ENCODE assay signal across 10 cellular contexts in the genomic region with DNA sequence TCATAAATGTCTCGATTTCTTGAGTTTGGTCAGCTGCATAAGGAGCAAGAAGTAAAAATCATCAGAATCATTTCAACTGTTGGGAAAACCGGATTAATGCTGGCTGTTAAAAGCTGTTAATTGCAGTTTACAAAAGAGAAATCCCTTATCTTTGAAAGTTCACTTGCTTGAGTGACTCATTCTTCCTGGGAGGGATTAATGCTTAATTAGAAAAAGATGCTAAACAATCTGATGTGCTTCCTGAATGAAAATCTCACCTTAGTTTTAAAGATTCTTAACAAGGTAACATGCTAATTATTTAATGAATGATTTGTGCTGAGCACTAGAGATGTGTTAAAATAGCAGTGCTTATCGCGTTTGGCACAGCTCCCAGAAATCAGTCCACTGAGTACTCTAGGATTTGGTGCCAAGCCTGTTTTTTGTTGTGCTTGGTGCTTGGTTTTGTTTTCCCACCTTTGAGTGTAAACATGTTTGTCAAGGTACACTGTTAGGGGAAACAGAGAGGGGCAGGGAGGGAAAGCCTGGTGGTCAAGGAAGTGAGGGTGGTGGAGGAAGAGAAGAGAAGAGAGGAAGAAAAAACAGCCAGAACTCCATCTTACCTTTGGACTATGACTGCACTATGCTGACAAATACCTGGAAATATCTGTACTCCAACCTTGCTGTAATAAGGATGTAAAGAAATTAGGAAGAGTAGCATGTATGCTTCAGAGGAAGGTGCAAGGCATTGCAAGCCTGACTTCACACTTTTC.
DNase-seq lines count a peak whose midpoint lies in the region; TF ChIP-seq lines count a peak whose summit lies in the region.
"Had no signal": no experiment of that assay in that cellular context is flagged by ENCODE, and none has a peak within 500 bp of the region (broad histone marks: within the 10 kb centered on the region; RNA-seq: fewer than 3 reads in every experiment).

No MANE protein-coding gene starts in this region.

- WGBS in hepatocyte (ENCODE audit: low lambda C conversion rate, missing lambda C conversion rate) = 16% methylated on average over 4 of the region's 4 CpGs
- 12 to 16% methylated on average over 4 of the region's 4 CpGs for WGBS in thyroid gland, 2 donors

- H3K36me3 ChIP-seq in hepatocyte (replicated peaks; ENCODE audit: insufficient read depth, low read depth) (no peaks in the 10 kb centered on the region), thyroid gland (no peaks in the 10 kb centered on the region), breast epithelium (no peaks in the 10 kb centered on the region)
- H3K36me3 ChIP-seq: ovary had no signal

- H3K27me3 ChIP-seq in hepatocyte = no peaks in the 10 kb centered on the region
- H3K27me3 ChIP-seq in thyroid gland = no peaks in the 10 kb centered on the region
- H3K27me3 ChIP-seq in breast epithelium = no peaks in the 10 kb centered on the region
- H3K27me3 ChIP-seq: ovary had no signal

- H3K27ac ChIP-seq in hepatocyte (peak overlapping the region; percentile 70), thyroid gland (peak overlapping the region; percentile 67 to 91 (median 69)), breast epithelium (no peak overlapping the region)
- H3K27ac ChIP-seq: ovary had no signal

- H3K4me3 ChIP-seq in hepatocyte (no peak overlapping the region), thyroid gland (replicated peaks in 1 of 3) (no peak overlapping the region), breast epithelium (no peak overlapping the region)
- H3K4me3 ChIP-seq: ovary had no signal

- no peaks in the 10 kb centered on the region for H3K79me2 ChIP-seq in hepatocyte

- DNase-seq in NCI-H2227 (lab: John Stamatoyannopoulos, UW; ENCODE audit: unreplicated experiment) = peak; percentile 1
- DNase-seq in NCI-H2227 treated with DMSO at 0.1 percent for 48 hours (lab: John Stamatoyannopoulos, UW) = no peak
- DNase-seq in NCI-H345 treated with DMSO at 0.1 percent for 48 hours (lab: John Stamatoyannopoulos, UW; ENCODE audit: unreplicated experiment) = peak; percentile 83
- peak; percentile 32 for DNase-seq in hepatocyte (ENCODE audit: low spot score)
- peak; percentile 57 to 63 for DNase-seq in thyroid gland
- no peak for DNase-seq in breast epithelium (ENCODE audit: low spot score in 2 of 2)
- no peak for DNase-seq in stimulated activated CD8-positive, alpha-beta memory T cell treated with anti-CD3 and anti-CD28 coated beads, Interleukin-4, amount 100 ng/mL, for 48 hours
- no peak for DNase-seq in stimulated activated naive CD4-positive, alpha-beta T cell treated with Interleukin-2 at 50 U/mL for 16 hours (lab: John Stamatoyannopoulos, UW)
- DNase-seq: ovary, Right ventricle myocardium superior had no signal

- TF ChIP-seq POLR2A in thyroid gland (IDR thresholded peaks at IDR 0.05) (no peak), breast epithelium (IDR thresholded peaks at IDR 0.05) (no peak)

- intact Hi-C loops in thyroid gland (cut with DNase I) = no loop called here
- intact Hi-C loops in breast epithelium (cut with DNase I; ENCODE audit: low total_unique reads) = no loop called here

- no peaks in the 10 kb centered on the region for H3K9me2 ChIP-seq in hepatocyte (replicated peaks; ENCODE audit: insufficient read depth)

- H4K20me1 ChIP-seq in hepatocyte (ENCODE audit: insufficient read depth, poor library complexity, severe bottlenecking) = no peaks in the 10 kb centered on the region

- H3K9me3 ChIP-seq in hepatocyte (ENCODE audit: low read depth) = no peaks in the 10 kb centered on the region
- no peaks in the 10 kb centered on the region for H3K9me3 ChIP-seq in thyroid gland
- peaks cover 0 to 10% of the 10 kb centered on the region in 2 donors for H3K9me3 ChIP-seq in breast epithelium
- H3K9me3 ChIP-seq: ovary had no signal

- H2AFZ ChIP-seq in hepatocyte = peak overlapping the region; percentile 37

- H3K4me1 ChIP-seq in hepatocyte (ENCODE audit: insufficient read depth) = peaks cover 9% of the 10 kb centered on the region
- peaks cover 17% of the 10 kb centered on the region in 2 donors for H3K4me1 ChIP-seq in thyroid gland
- H3K4me1 ChIP-seq in breast epithelium = no peaks in the 10 kb centered on the region

- TF ChIP-seq CTCF in hepatocyte (IDR thresholded peaks at IDR 0.05; ENCODE audit: poor library complexity) = no peak
- no peak for TF ChIP-seq CTCF in thyroid gland (IDR thresholded peaks at IDR 0.05)
- no peak for TF ChIP-seq CTCF in breast epithelium (IDR thresholded peaks at IDR 0.05)

- peak overlapping the region; percentile 65 for H3K4me2 ChIP-seq in hepatocyte

Comparison
In these comparisons a context has a peak if more than half of its experiments do, and no peak if none do; other contexts are left out.
1. DNase-seq: peak in NCI-H2227 (single experiment), NCI-H345 treated with DMSO at 0.1 percent for 48 hours (single experiment), hepatocyte (single experiment) and thyroid gland (2 of 2); none in NCI-H2227 treated with DMSO at 0.1 percent for 48 hours (single experiment), breast epithelium (0 of 2), stimulated activated CD8-positive, alpha-beta memory T cell treated with anti-CD3 and anti-CD28 coated beads, Interleukin-4, amount 100 ng/mL, for 48 hours (single experiment) and stimulated activated naive CD4-positive, alpha-beta T cell treated with Interleukin-2 at 50 U/mL for 16 hours (single experiment).
2. H3K27ac ChIP-seq: peak in hepatocyte (single experiment) and thyroid gland (3 of 3); none in breast epithelium (0 of 2).